In the genomic region with DNA sequence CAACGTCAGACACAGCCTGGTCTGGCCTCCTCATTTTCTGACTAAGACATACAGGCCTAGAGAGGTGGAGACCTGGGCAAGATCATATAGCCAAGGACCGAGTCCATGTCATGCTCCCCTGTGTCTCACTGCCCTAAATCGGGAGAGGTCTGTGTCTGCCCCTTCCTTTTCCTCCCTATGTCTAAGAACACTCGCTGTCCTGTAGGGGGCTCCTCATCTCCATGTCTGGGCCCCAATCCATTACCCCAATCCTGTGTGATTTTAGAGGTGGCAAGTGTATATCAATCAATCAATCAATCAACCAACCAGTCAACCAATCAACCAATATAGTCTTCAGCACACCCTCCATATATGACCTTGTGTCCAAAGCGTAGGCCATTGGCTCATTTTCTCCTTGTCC, we compare ENCODE assay signal across 16 cellular contexts.
DNase-seq lines count a peak whose midpoint lies in the region; ATAC-seq, FAIRE-seq and TF ChIP-seq lines count a peak whose summit lies in the region.
"Had no signal": no experiment of that assay in that cellular context is flagged by ENCODE, and none has a peak within 500 bp of the region (broad histone marks: within the 10 kb centered on the region; RNA-seq: fewer than 3 reads in every experiment).

No MANE protein-coding gene starts in this region.

- H3K14ac ChIP-seq in H9 (ENCODE audit: insufficient read depth, low read length): no peak overlapping the region

- CTCF ChIA-PET in SK-N-SH (lab: Yijun Ruan, JAX): no interaction called here

- H2BK20ac ChIP-seq in H9 (ENCODE audit: low read depth, low read length, poor library complexity, severe bottlenecking): no peak overlapping the region

- no peak overlapping the region for H3T11ph ChIP-seq in H9 (ENCODE audit: low read length)

- WGBS in H9 (ENCODE audit: extremely low coverage, insufficient read length, low lambda C conversion rate): no CpG with 5 or more reads among the region's 5 CpGs
- 72% methylated on average over 5 of the region's 5 CpGs for WGBS in SK-N-SH (ENCODE audit: low lambda C conversion rate)
- WGBS in pancreas, 2 donors: 43 to 50% methylated on average over 5 of the region's 5 CpGs

- peak; percentile 44 for ATAC-seq in left lung
- no peak for ATAC-seq in HG03469 (IDR thresholded peaks at IDR 0.05; ENCODE audit: unreplicated experiment)
- no peak for ATAC-seq in pancreas
- ATAC-seq in GM21447 (IDR thresholded peaks at IDR 0.05; ENCODE audit: unreplicated experiment): no peak
- ATAC-seq: activated CD8-positive, alpha-beta T cell treated with anti-CD3 and anti-CD28 coated beads, Interleukin-2, amount 10 ng/mL, durations not matched to agents 7 days and 5 days; gastroesophageal sphincter had no signal

- peaks cover 2 to 14% (median 12%) of the 10 kb centered on the region in 3 experiments; a peak in 6 of 7 replicates for H3K36me3 Mint-ChIP-seq in H9 (ENCODE audit: insufficient read depth in 1 of 3, low read depth in 3 of 3)

- no peak overlapping the region for H2BK5ac ChIP-seq in H9 (ENCODE audit: insufficient read length, low read length)

- no peak overlapping the region for H3K18ac ChIP-seq in H9 (ENCODE audit: insufficient read length, low read depth, low read length)

- H3K9me3 ChIP-seq in H9 (ENCODE audit: control insufficient read depth, low read depth, low read length): peaks cover 7% of the 10 kb centered on the region
- H3K9me3 ChIP-seq in SK-N-SH: no peaks in the 10 kb centered on the region
- H3K9me3 ChIP-seq in left lung: no peaks in the 10 kb centered on the region
- H3K9me3 ChIP-seq in pancreas: no peaks in the 10 kb centered on the region
- H3K9me3 ChIP-seq: gastroesophageal sphincter had no signal

- no peak overlapping the region for H2AK5ac ChIP-seq in H9 (ENCODE audit: insufficient read length, low read length)

- H3K79me2 ChIP-seq in H9 (ENCODE audit: insufficient read depth, low read length) (no peaks in the 10 kb centered on the region), SK-N-SH (ENCODE audit: insufficient read depth) (no peaks in the 10 kb centered on the region)

- H4K5ac ChIP-seq in H9 (ENCODE audit: insufficient read length, low read depth, low read length): no peak overlapping the region

- no peaks in the 10 kb centered on the region for H3K79me1 ChIP-seq in H9 (ENCODE audit: insufficient read depth, low read depth, low read length, poor library complexity, severe bottlenecking)

- FAIRE-seq in pancreas (lab: Jason Lieb, UNC): no peak
- FAIRE-seq: keratinocyte, TTC549 had no signal

- H3K4me3 Mint-ChIP-seq in H9: no peak overlapping the region
- H3K4me3 Mint-ChIP-seq: activated CD8-positive, alpha-beta T cell treated with anti-CD3 and anti-CD28 coated beads, Interleukin-2, amount 10 ng/mL, durations not matched to agents 7 days and 5 days had no signal

- H3K4me1 ChIP-seq in H9 (ENCODE audit: insufficient read depth, low read length) (no peaks in the 10 kb centered on the region), SK-N-SH (ENCODE audit: control insufficient read depth in 1 of 2, insufficient read depth in 2 of 2, low read depth in 1 of 2, low read length in 1 of 2) (no peaks in the 10 kb centered on the region), left lung (no peaks in the 10 kb centered on the region), pancreas (no peaks in the 10 kb centered on the region)
- H3K4me1 ChIP-seq: gastroesophageal sphincter had no signal

- no peak overlapping the region for H4K91ac ChIP-seq in H9 (ENCODE audit: insufficient read length, low read depth, low read length)

- no peaks in the 10 kb centered on the region for H4K20me1 ChIP-seq in H9 (ENCODE audit: control insufficient read depth, insufficient read depth, insufficient read length)
- no peaks in the 10 kb centered on the region for H4K20me1 ChIP-seq in SK-N-SH (ENCODE audit: insufficient read depth)

- no peak overlapping the region for H4K8ac ChIP-seq in H9 (replicated peaks; ENCODE audit: insufficient read length, low read depth, low read length)

- no peak overlapping the region for H3K27ac ChIP-seq in H9 (ENCODE audit: insufficient read length, low read depth, low read length)
- no peak overlapping the region for H3K27ac ChIP-seq in SK-N-SH (ENCODE audit: low read depth in 2 of 2, low read length in 1 of 2)
- H3K27ac ChIP-seq in left lung: no peak overlapping the region
- H3K27ac ChIP-seq in pancreas: no peak overlapping the region
- H3K27ac ChIP-seq: gastroesophageal sphincter had no signal

- H2AFZ ChIP-seq in H9 (ENCODE audit: low read length): no peak overlapping the region
- H2AFZ ChIP-seq in SK-N-SH (ENCODE audit: low read depth): no peak overlapping the region

- H3K4me2 ChIP-seq in H9 (ENCODE audit: insufficient read depth, insufficient read length, low read length) (no peak overlapping the region), SK-N-SH (peak overlapping the region; percentile 37; the same call in 1 of the 2 replicates)

- no peaks in the 10 kb centered on the region for H3F3A ChIP-seq in SK-N-SH (replicated peaks; ENCODE audit: insufficient read depth)

- no peak overlapping the region for H2BK120ac ChIP-seq in H9 (ENCODE audit: low read depth, low read length, poor library complexity, severe bottlenecking)

- H3K4me1 Mint-ChIP-seq in H9: no peaks in the 10 kb centered on the region; a peak in 1 of 4 replicates

- H2BK15ac ChIP-seq in H9 (ENCODE audit: low read depth, low read length): no peak overlapping the region

- H3K9me3 Mint-ChIP-seq in H9: peaks cover 12 to 15% of the 10 kb centered on the region in 2 experiments

- no peaks in the 10 kb centered on the region for H3K9me2 ChIP-seq in SK-N-SH

- TF ChIP-seq CTCF in GM06990 (IDR thresholded peaks at IDR 0.05; ENCODE audit: insufficient read depth, low read length, poor library complexity, severe bottlenecking) (peak; percentile 41), H9 (conservative IDR thresholded peaks at IDR 0.05) (peak; percentile 68), SK-N-SH (IDR thresholded peaks at IDR 0.05) (peak; percentile 27), left lung (IDR thresholded peaks at IDR 0.05) (no peak), pancreas (IDR thresholded peaks at IDR 0.05) (no peak)

- no peak overlapping the region for H3K4me3 ChIP-seq in GM06990 (replicated peaks; ENCODE audit: low read depth, low read length)
- no peak overlapping the region for H3K4me3 ChIP-seq in SK-N-SH (ENCODE audit: low read depth in 2 of 2, low read length in 1 of 2)
- H3K4me3 ChIP-seq in left lung: no peak overlapping the region
- no peak overlapping the region for H3K4me3 ChIP-seq in pancreas
- H3K4me3 ChIP-seq: gastroesophageal sphincter had no signal

- H3K23ac ChIP-seq in H9 (ENCODE audit: insufficient read length, low read depth, low read length): no peak overlapping the region

- intact Hi-C loops in left lung (cut with DNase I): no loop called here
- intact Hi-C loops in pancreas (cut with DNase I): no loop called here

- H3K27me3 ChIP-seq in GM06990 (replicated peaks; ENCODE audit: control insufficient read depth, insufficient read depth, low read length): no peaks in the 10 kb centered on the region; the same call in none of the 2 replicates
- no peaks in the 10 kb centered on the region for H3K27me3 ChIP-seq in H9 (ENCODE audit: insufficient read depth, low read length)
- no peaks in the 10 kb centered on the region for H3K27me3 ChIP-seq in SK-N-SH (ENCODE audit: insufficient read depth)
- no peaks in the 10 kb centered on the region for H3K27me3 ChIP-seq in left lung
- H3K27me3 ChIP-seq in pancreas: no peaks in the 10 kb centered on the region

- H3K27me3 Mint-ChIP-seq in H9 (ENCODE audit: low read depth): 0 out of 2 replicates have a peak, but pooled peaks cover 2% of the 10 kb centered on the region

- TF ChIP-seq EP300 in SK-N-SH (IDR thresholded peaks at IDR 0.05; ENCODE audit: borderline replicate concordance in 1 of 2, low read depth in 1 of 2, low read length in 1 of 2): no peak

- H2BK12ac ChIP-seq in H9 (ENCODE audit: insufficient read length, low read depth, low read length): no peak overlapping the region

- POLR2A ChIA-PET in SK-N-SH (lab: Yijun Ruan, JAX): no interaction called here

- H3K4ac ChIP-seq in H9 (ENCODE audit: low read depth, low read length): no peak overlapping the region

- peak; percentile 29 for TF ChIP-seq RAD21 in SK-N-SH (IDR thresholded peaks at IDR 0.05; ENCODE audit: low read length)

- no peak overlapping the region; a peak in 1 of 7 replicates for H3K27ac Mint-ChIP-seq in H9
- H3K27ac Mint-ChIP-seq: activated CD8-positive, alpha-beta T cell treated with anti-CD3 and anti-CD28 coated beads, Interleukin-2, amount 10 ng/mL, durations not matched to agents 7 days and 5 days; progenitor cell of endocrine pancreas had no signal

- no peaks in the 10 kb centered on the region for H3K23me2 ChIP-seq in H9 (ENCODE audit: insufficient read length, low read depth, low read length, poor library complexity, severe bottlenecking)

- H3K9ac ChIP-seq in H9 (ENCODE audit: extremely low read depth, insufficient read length, low read length): no peak overlapping the region
- H3K9ac ChIP-seq in SK-N-SH: no peak overlapping the region

- H3K36me3 ChIP-seq in GM06990 (ENCODE audit: control insufficient read depth, insufficient read depth, low read length) (no peaks in the 10 kb centered on the region), SK-N-SH (replicated peaks in 1 of 2; ENCODE audit: control insufficient read depth in 1 of 2, insufficient read depth in 2 of 2, low read length in 1 of 2) (no peaks in the 10 kb centered on the region), left lung (no peaks in the 10 kb centered on the region), pancreas (no peaks in the 10 kb centered on the region)
- H3K36me3 ChIP-seq: gastroesophageal sphincter had no signal

- no peak overlapping the region for H3K56ac ChIP-seq in H9 (ENCODE audit: insufficient read length, low read depth, low read length)

- no peak for DNase-seq in GM06990 (ENCODE audit: extremely low read depth, insufficient read length)
- DNase-seq in H9: peak; percentile 46
- no peak for DNase-seq in SK-N-SH
- no peak for DNase-seq in left lung
- DNase-seq in pancreas: no peak
- DNase-seq: activated CD8-positive, alpha-beta T cell treated with anti-CD3 and anti-CD28 coated beads, Interleukin-2, amount 10 ng/mL, durations not matched to agents 7 days and 5 days; activated effector memory CD4-positive, alpha-beta T cell treated with Interleukin-2 at 50 U/mL for 16 hours; aorta; NCI-H524 treated with DMSO at 0.1 percent for 48 hours; SHP77 treated with DMSO at 0.1 percent for 48 hours had no signal

TF ChIP-seq in SK-N-SH, 30 proteins besides CTCF, POLR2A, EP300 and RAD21:
- TF ChIP-seq SMC3 (IDR thresholded peaks at IDR 0.05; ENCODE audit: low read depth, low read length) (peak; percentile 17; the same call in 1 of the 2 replicates), SIN3A (IDR thresholded peaks at IDR 0.05; ENCODE audit: borderline replicate concordance, low read depth, low read length) (no peak)

Comparison
In these comparisons a context has a peak if more than half of its experiments do, and no peak if none do; other contexts are left out.
1. CTCF ChIP-seq: peak in GM06990 (single experiment), H9 (single experiment) and SK-N-SH (single experiment); none in left lung (0 of 2) and pancreas (0 of 4).